In the genomic region with DNA sequence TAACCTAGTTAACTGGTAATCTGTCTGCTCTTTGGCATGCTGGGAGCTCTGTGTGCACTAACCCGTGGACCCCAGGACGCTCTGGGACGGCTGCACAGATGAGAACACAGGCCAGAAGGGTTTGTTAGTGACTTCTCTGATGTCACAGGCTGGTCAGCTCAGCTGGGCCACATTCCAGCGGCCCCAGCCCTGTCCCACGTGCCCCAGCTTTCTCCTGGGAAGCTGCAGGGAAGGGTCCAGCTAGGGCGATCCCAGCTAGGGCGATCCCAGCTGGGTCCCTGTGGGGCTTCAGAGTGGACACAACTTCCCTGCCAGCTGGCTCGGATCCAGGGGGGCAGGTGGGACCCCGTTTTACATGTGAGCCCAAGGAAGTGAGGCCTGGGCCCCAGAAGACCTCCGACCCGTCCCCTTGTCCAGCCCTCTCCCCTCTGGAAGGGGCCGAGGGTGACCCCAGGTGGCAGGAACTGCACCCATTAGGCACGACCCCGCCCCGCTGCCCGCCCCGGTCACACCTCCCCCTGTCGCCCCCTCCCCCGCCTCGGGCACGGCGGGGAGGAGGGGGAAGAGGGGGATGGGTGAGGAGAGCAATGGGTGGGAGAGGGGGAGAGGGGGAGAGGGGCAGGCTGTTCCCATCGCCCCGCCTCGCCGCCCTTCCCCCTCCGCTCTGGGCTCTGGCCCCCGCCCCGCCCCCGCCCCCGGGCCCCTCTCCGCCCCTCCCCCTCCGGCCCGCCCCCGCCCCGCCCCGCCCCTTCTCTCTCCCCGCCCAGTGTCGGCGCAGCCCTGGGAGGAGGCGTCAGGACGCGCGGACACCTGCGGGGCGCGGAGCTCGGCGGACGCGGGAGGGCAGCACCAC, we compare ENCODE assay signal across 9 cellular contexts.
DNase-seq lines count a peak whose midpoint lies in the region; ATAC-seq, FAIRE-seq and TF ChIP-seq lines count a peak whose summit lies in the region.
"Had no signal": no experiment of that assay in that cellular context is flagged by ENCODE, and none has a peak within 500 bp of the region (broad histone marks: within the 10 kb centered on the region; RNA-seq: fewer than 3 reads in every experiment).

No MANE protein-coding gene starts in this region.

- H3K4me1 ChIP-seq in CD4-positive, CD25-positive, alpha-beta regulatory T cell (ENCODE audit: control insufficient read depth, insufficient read depth, low read length, poor library complexity, severe bottlenecking) = peaks cover 9% of the 10 kb centered on the region
- H3K4me1 ChIP-seq in cardiac muscle cell (ENCODE audit: low read depth) = peaks cover 11% of the 10 kb centered on the region
- H3K4me1 ChIP-seq in prostate gland (replicated peaks) = peaks cover 6% of the 10 kb centered on the region

- no peak for TF ChIP-seq CTCF in activated B cell treated with CpG ODN at 0.5 μM for 24 hours (IDR thresholded peaks at IDR 0.05)
- no peak for TF ChIP-seq CTCF in cardiac muscle cell (IDR thresholded peaks at IDR 0.05; ENCODE audit: low read depth, low read length)
- TF ChIP-seq CTCF in prostate gland (IDR thresholded peaks at IDR 0.05) = no peak

- H3K27me3 Mint-ChIP-seq in CD4-positive, CD25-positive, alpha-beta regulatory T cell = peaks cover 38% of the 10 kb centered on the region
- peaks cover 3% of the 10 kb centered on the region for H3K27me3 Mint-ChIP-seq in activated B cell treated with CpG ODN at 0.5 μM for 24 hours

- H3K27me3 ChIP-seq in CD4-positive, CD25-positive, alpha-beta regulatory T cell (ENCODE audit: control insufficient read depth, insufficient read depth, low read length) = no peaks in the 10 kb centered on the region
- H3K27me3 ChIP-seq in cardiac muscle cell = peaks cover 10% of the 10 kb centered on the region
- no peaks in the 10 kb centered on the region for H3K27me3 ChIP-seq in prostate gland (replicated peaks; ENCODE audit: insufficient read depth)

- CTCF ChIA-PET in activated B cell treated with CpG ODN at 0.5 μM for 24 hours (lab: Charles Lee) = interaction anchor here (2.3 kb wide), 1 partner anchor 20 kb away, joined by 10 read pairs; no protein-coding TSS in a partner anchor

- H3K9me3 ChIP-seq in CD4-positive, CD25-positive, alpha-beta regulatory T cell (ENCODE audit: control insufficient read depth in 2 of 2, low read length in 2 of 2) = no peaks in the 10 kb centered on the region
- H3K9me3 ChIP-seq in cardiac muscle cell (ENCODE audit: low read depth) (no peaks in the 10 kb centered on the region), prostate gland (no peaks in the 10 kb centered on the region)

- no peak for FAIRE-seq in GM19239 (lab: Jason Lieb, UNC)
- FAIRE-seq: colon had no signal

- H3K27ac Mint-ChIP-seq in CD4-positive, CD25-positive, alpha-beta regulatory T cell = no peak overlapping the region
- no peak overlapping the region for H3K27ac Mint-ChIP-seq in activated B cell treated with CpG ODN at 0.5 μM for 24 hours

- H3K4me1 Mint-ChIP-seq in CD4-positive, CD25-positive, alpha-beta regulatory T cell = peaks cover 4 to 15% (median 5%) of the 10 kb centered on the region in 4 donors
- H3K4me1 Mint-ChIP-seq in activated B cell treated with CpG ODN at 0.5 μM for 24 hours = peaks cover 22% of the 10 kb centered on the region

- no peaks in the 10 kb centered on the region for H3K36me3 Mint-ChIP-seq in CD4-positive, CD25-positive, alpha-beta regulatory T cell
- H3K36me3 Mint-ChIP-seq in activated B cell treated with CpG ODN at 0.5 μM for 24 hours (ENCODE audit: low read depth) = no peaks in the 10 kb centered on the region

- peak overlapping the region in 2 of 4 donors; percentile 35 to 69 for H3K4me3 Mint-ChIP-seq in CD4-positive, CD25-positive, alpha-beta regulatory T cell
- peak overlapping the region; percentile 59 for H3K4me3 Mint-ChIP-seq in activated B cell treated with CpG ODN at 0.5 μM for 24 hours

- H3K27ac ChIP-seq in CD4-positive, CD25-positive, alpha-beta regulatory T cell (ENCODE audit: insufficient read depth, low read length, poor library complexity, severe bottlenecking) = no peak overlapping the region
- H3K27ac ChIP-seq in cardiac muscle cell (peak overlapping the region; percentile 55), prostate gland (peak overlapping the region in 1 of 2 donors; percentile 67)

- H3K9me3 Mint-ChIP-seq in CD4-positive, CD25-positive, alpha-beta regulatory T cell = no peaks in the 10 kb centered on the region
- H3K9me3 Mint-ChIP-seq in activated B cell treated with CpG ODN at 0.5 μM for 24 hours = no peaks in the 10 kb centered on the region

- no peak for TF ChIP-seq POLR2A in prostate gland (IDR thresholded peaks at IDR 0.05)

- ATAC-seq in CD4-positive, CD25-positive, alpha-beta regulatory T cell (ENCODE audit: low read depth in 2 of 2) = peak; percentile 22 to 57
- ATAC-seq in activated B cell treated with CpG ODN at 0.5 μM for 24 hours (ENCODE audit: low read depth) (peak; percentile 80), GM19455 (IDR thresholded peaks at IDR 0.05; ENCODE audit: unreplicated experiment) (no peak), GM21825 (IDR thresholded peaks at IDR 0.05; ENCODE audit: unreplicated experiment) (no peak)

- peak in 2 of 3 donors; percentile 16 to 27 for DNase-seq in CD4-positive, CD25-positive, alpha-beta regulatory T cell
- DNase-seq in GM19239 (ENCODE audit: insufficient read length, low spot score) = peak; percentile 87
- DNase-seq in LoVo (ENCODE audit: low spot score) = peak; percentile 61
- no peak for DNase-seq in activated B cell treated with CpG ODN at 0.5 μM for 24 hours
- DNase-seq in cardiac muscle cell (ENCODE audit: low read depth in 1 of 2, low spot score in 1 of 2) = peak; percentile 11 to 84
- no peak for DNase-seq in prostate gland (ENCODE audit: low spot score)

- intact Hi-C loops in activated B cell treated with CpG ODN at 0.5 μM for 24 hours (cut with micrococcal nuclease) (loop anchor here (1.0 to 5.0 kb wide), 3 partner anchors 20 to 259 kb away; no protein-coding TSS in a partner anchor), prostate gland (cut with DNase I) (no loop called here)

- POLR2A ChIA-PET in activated B cell treated with CpG ODN at 0.5 μM for 24 hours (lab: Charles Lee) = interaction anchor here (0.5 to 0.6 kb wide), 2 partner anchors 91 to 211 kb away, joined by 3 to 9 read pairs; no protein-coding TSS in a partner anchor

- WGBS in prostate gland = 27% methylated on average over 15 of the region's 51 CpGs

- H3K4me3 ChIP-seq in CD4-positive, CD25-positive, alpha-beta regulatory T cell (ENCODE audit: low read depth, low read length) = no peak overlapping the region
- H3K4me3 ChIP-seq in cardiac muscle cell (peak overlapping the region; percentile 39), prostate gland (peak overlapping the region; percentile 42 to 63)

- no peaks in the 10 kb centered on the region for H3K36me3 ChIP-seq in CD4-positive, CD25-positive, alpha-beta regulatory T cell (ENCODE audit: control insufficient read depth, insufficient read depth, low read length)
- H3K36me3 ChIP-seq in cardiac muscle cell (no peaks in the 10 kb centered on the region), prostate gland (no peaks in the 10 kb centered on the region)

Comparison
In these comparisons a context has a peak if more than half of its experiments do, and no peak if none do; other contexts are left out.
1. ATAC-seq: peak in CD4-positive, CD25-positive, alpha-beta regulatory T cell (2 of 2) and activated B cell treated with CpG ODN at 0.5 μM for 24 hours (single experiment); none in GM19455 (single experiment) and GM21825 (single experiment).
2. DNase-seq: peak in CD4-positive, CD25-positive, alpha-beta regulatory T cell (2 of 3), GM19239 (single experiment), LoVo (single experiment) and cardiac muscle cell (2 of 2); none in activated B cell treated with CpG ODN at 0.5 μM for 24 hours (single experiment) and prostate gland (single experiment).